In the genomic region with DNA sequence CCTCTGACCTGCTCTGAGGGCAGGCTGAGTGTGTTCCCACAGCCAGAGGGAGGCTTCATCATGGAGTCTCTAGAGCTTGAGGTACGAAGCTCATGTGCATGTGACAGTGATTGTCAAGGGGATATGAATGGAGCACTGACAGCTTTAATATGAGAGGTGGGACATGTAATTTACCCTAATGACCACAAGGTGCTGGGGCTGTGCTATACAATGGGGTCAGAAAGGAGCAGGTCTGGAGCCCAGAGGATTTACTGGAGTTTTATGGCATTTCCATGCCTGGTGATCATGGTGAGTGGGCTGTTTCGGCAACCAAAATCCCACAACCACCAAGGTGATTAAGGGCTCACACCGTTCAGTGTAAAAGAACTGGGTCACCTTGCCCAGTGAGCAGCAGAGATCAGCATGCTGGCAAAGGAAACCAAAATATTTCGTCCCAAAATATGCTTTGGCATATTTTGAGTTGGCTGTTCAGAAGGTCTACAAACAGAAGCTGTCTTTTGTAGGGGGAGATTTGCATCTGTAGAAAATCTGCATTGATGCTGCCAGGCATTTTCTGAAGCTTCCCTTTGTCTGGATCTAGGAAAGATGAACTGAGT, we compare ENCODE assay signal across 11 cellular contexts. TPM values are rescaled to one million over a fixed set of nuclear protein-coding genes. Genes with fewer than 3 reads are reported as not detected.
DNase-seq lines count a peak whose midpoint lies in the region; ATAC-seq and TF ChIP-seq lines count a peak whose summit lies in the region.
"Had no signal": no experiment of that assay in that cellular context is flagged by ENCODE, and none has a peak within 500 bp of the region (broad histone marks: within the 10 kb centered on the region; RNA-seq: fewer than 3 reads in every experiment).

No MANE protein-coding gene starts in this region.

- H3K4me3 ChIP-seq in HCT116 (replicated peaks in 1 of 2; ENCODE audit: low read depth in 1 of 2, low read length in 2 of 2), result no peak overlapping the region

- BruUV-seq in HCT116 (replicated peaks; lab: Mats Ljungman, UMichigan), result no TSS peak

- peak; percentile 40 for TF ChIP-seq CTCF in C4-2B (conservative IDR thresholded peaks at IDR 0.05)
- peak in 2 of 3 experiments; percentile 24 to 40; a peak in 2 of 6 replicates for TF ChIP-seq CTCF in HCT116 (IDR thresholded peaks at IDR 0.05 in 2 of 3, conservative IDR thresholded peaks at IDR 0.05 in 1 of 3; ENCODE audit: borderline replicate concordance in 1 of 3, insufficient read depth in 1 of 3, low read depth in 2 of 3, low read length in 2 of 3)
- TF ChIP-seq CTCF in RWPE1 (conservative IDR thresholded peaks at IDR 0.05; ENCODE audit: low read depth), result no peak
- peak; percentile 33 for TF ChIP-seq CTCF in foreskin keratinocyte (conservative IDR thresholded peaks at IDR 0.05)

- TF ChIP-seq RAD21 in HCT116 (IDR thresholded peaks at IDR 0.05; ENCODE audit: low read depth), result no peak

- H3K4me2 ChIP-seq in HCT116 (ENCODE audit: low read length), result no peak overlapping the region

- no peak overlapping the region for H3K4me3 Mint-ChIP-seq in naive thymus-derived CD8-positive, alpha-beta T cell
- H3K4me3 Mint-ChIP-seq: activated T-helper 1 cell treated with anti-CD3 and anti-CD28 coated beads, Interleukin-12 subunit alpha, Interleukin-12 subunit beta, Interleukin-2, Interleukin-4 antibody, amounts not matched to agents 30 ng/mL and 10 ng/mL and 1 ng/mL, durations not matched to agents 14 hours and 24 hours and 36 hours; T-helper 1 cell treated with Interleukin-12 subunit alpha and Interleukin-12 subunit beta and Interleukin-4 antibody, amounts not matched to agents 30 μg/mL and 1 μg/mL, for 36 hours had no signal

- no peaks in the 10 kb centered on the region for H3K9me2 ChIP-seq in HCT116 (ENCODE audit: insufficient read depth)

- POLR2A ChIA-PET in HCT116 (lab: Charles Lee) (no interaction called here), RWPE1 (lab: Yijun Ruan, JAX; ENCODE audit: low non-redundant PET) (no interaction called here)
- POLR2A ChIA-PET in naive thymus-derived CD8-positive, alpha-beta T cell (lab: Charles Lee), result no interaction called here

- no peak for TF ChIP-seq POLR2A in HCT116 (IDR thresholded peaks at IDR 0.05; ENCODE audit: borderline replicate concordance, extremely low read depth, insufficient read depth, insufficient read length)

- CTCF ChIA-PET in HCT116 (lab: Charles Lee), result interaction anchor here (0.8 kb wide), 1 partner anchor 27 kb away, joined by 3 read pairs; no protein-coding TSS in a partner anchor
- CTCF ChIA-PET in RWPE1 (lab: Yijun Ruan, JAX), result interaction anchor here (1.0 kb wide), 1 partner anchor 10 kb away, joined by 3 read pairs; no protein-coding TSS in a partner anchor

- H3K27me3 ChIP-seq in HCT116 (ENCODE audit: insufficient read depth, low read length), result peaks cover 13% of the 10 kb centered on the region
- H3K27me3 ChIP-seq in foreskin keratinocyte, result peaks cover 32% of the 10 kb centered on the region

- H3K9ac ChIP-seq in HCT116 (ENCODE audit: low read length), result no peak overlapping the region

- H3K27ac ChIP-seq in C4-2B (no peak overlapping the region), HCT116 (ENCODE audit: low read depth, low read length) (no peak overlapping the region), RWPE1 (no peak overlapping the region), foreskin keratinocyte (no peak overlapping the region)

- no peaks in the 10 kb centered on the region; a peak in 1 of 4 replicates for H3K9me3 ChIP-seq in HCT116 (ENCODE audit: control insufficient read depth in 1 of 2, insufficient read depth in 1 of 2, low read depth in 1 of 2, low read length in 2 of 2)

- H3K36me3 Mint-ChIP-seq in naive thymus-derived CD8-positive, alpha-beta T cell, result peaks cover 0 to 4% (median 0%) of the 10 kb centered on the region in 3 donors

- DNase-seq in HCT116 (ENCODE audit: low read depth, low spot score), result no peak
- peak; percentile 14 for DNase-seq in RWPE1 (ENCODE audit: low spot score)
- DNase-seq in foreskin keratinocyte, result no peak
- DNase-seq in DMS79 treated with DMSO at 0.1 percent for 48 hours (lab: John Stamatoyannopoulos, UW), result no peak
- DNase-seq in naive thymus-derived CD8-positive, alpha-beta T cell, result no peak
- DNase-seq: activated CD4-positive, alpha-beta T cell treated with anti-CD3 and anti-CD28 coated beads for 4 hours had no signal

- no peaks in the 10 kb centered on the region for H3K79me2 ChIP-seq in HCT116 (ENCODE audit: insufficient read depth, low read length)

- no peaks in the 10 kb centered on the region for H3K4me1 ChIP-seq in HCT116 (ENCODE audit: control insufficient read depth in 1 of 2, insufficient read depth in 2 of 2, low read length in 2 of 2)
- no peaks in the 10 kb centered on the region for H3K4me1 ChIP-seq in foreskin keratinocyte

- RAD21 ChIA-PET in HCT116 (lab: Charles Lee; ENCODE audit: low non-redundant PET in 1 of 2, low total read pairs in 2 of 2, uncharacterized antibody in 2 of 2, unreplicated experiment in 2 of 2), result no interaction called here

- intact Hi-C loops in HCT116 (cut with micrococcal nuclease), result no loop called here

- H3K27me3 Mint-ChIP-seq in naive thymus-derived CD8-positive, alpha-beta T cell, result peaks cover 5 to 62% (median 29%) of the 10 kb centered on the region in 5 donors

- H2AFZ ChIP-seq in HCT116 (ENCODE audit: low read depth, low read length, poor library complexity, severe bottlenecking), result no peak overlapping the region

- H3K9me3 Mint-ChIP-seq in naive thymus-derived CD8-positive, alpha-beta T cell, result peaks cover 0 to 5% (median 0%) of the 10 kb centered on the region in 9 donors
- H3K9me3 Mint-ChIP-seq: activated T-helper 1 cell treated with anti-CD3 and anti-CD28 coated beads, Interleukin-12 subunit alpha, Interleukin-12 subunit beta, Interleukin-2, Interleukin-4 antibody, amounts not matched to agents 30 ng/mL and 10 ng/mL and 1 ng/mL, durations not matched to agents 14 hours and 24 hours and 36 hours; T-helper 1 cell treated with Interleukin-12 subunit alpha and Interleukin-12 subunit beta and Interleukin-4 antibody, amounts not matched to agents 30 μg/mL and 1 μg/mL, for 36 hours had no signal

- peak; percentile 66 for ATAC-seq in HCT116
- ATAC-seq in foreskin keratinocyte, result peak; percentile 17
- ATAC-seq in GM18520 (IDR thresholded peaks at IDR 0.05; ENCODE audit: unreplicated experiment), result no peak
- ATAC-seq in activated CD4-positive, CD25-positive, alpha-beta regulatory T cell treated with anti-CD3 and anti-CD28 coated beads, Interleukin-2, amount 50 U/mL, for 24 hours, result no peak
- no peak for ATAC-seq in naive thymus-derived CD8-positive, alpha-beta T cell

- no peaks in the 10 kb centered on the region for H3K4me1 Mint-ChIP-seq in naive thymus-derived CD8-positive, alpha-beta T cell

- no peak overlapping the region for H3K27ac Mint-ChIP-seq in naive thymus-derived CD8-positive, alpha-beta T cell
- H3K27ac Mint-ChIP-seq: activated T-helper 1 cell treated with anti-CD3 and anti-CD28 coated beads, Interleukin-12 subunit alpha, Interleukin-12 subunit beta, Interleukin-2, Interleukin-4 antibody, amounts not matched to agents 30 ng/mL and 10 ng/mL and 1 ng/mL, durations not matched to agents 14 hours and 24 hours and 36 hours; T-helper 1 cell treated with Interleukin-12 subunit alpha and Interleukin-12 subunit beta and Interleukin-4 antibody, amounts not matched to agents 30 μg/mL and 1 μg/mL, for 36 hours had no signal

- H3K36me3 ChIP-seq in HCT116 (ENCODE audit: control insufficient read depth in 1 of 2, insufficient read depth in 2 of 2, low read length in 2 of 2), result no peaks in the 10 kb centered on the region

- no peaks in the 10 kb centered on the region for H4K20me1 ChIP-seq in HCT116 (ENCODE audit: insufficient read depth)

TF ChIP-seq in HCT116, 20 proteins besides CTCF, POLR2A, EP300 and RAD21:
- no peak for TF ChIP-seq EZH2 (IDR thresholded peaks at IDR 0.05)
- TF ChIP-seq POLR2AphosphoS5 (IDR thresholded peaks at IDR 0.05; ENCODE audit: low read depth, low read length), result no peak
- TF ChIP-seq, protein P1, sequence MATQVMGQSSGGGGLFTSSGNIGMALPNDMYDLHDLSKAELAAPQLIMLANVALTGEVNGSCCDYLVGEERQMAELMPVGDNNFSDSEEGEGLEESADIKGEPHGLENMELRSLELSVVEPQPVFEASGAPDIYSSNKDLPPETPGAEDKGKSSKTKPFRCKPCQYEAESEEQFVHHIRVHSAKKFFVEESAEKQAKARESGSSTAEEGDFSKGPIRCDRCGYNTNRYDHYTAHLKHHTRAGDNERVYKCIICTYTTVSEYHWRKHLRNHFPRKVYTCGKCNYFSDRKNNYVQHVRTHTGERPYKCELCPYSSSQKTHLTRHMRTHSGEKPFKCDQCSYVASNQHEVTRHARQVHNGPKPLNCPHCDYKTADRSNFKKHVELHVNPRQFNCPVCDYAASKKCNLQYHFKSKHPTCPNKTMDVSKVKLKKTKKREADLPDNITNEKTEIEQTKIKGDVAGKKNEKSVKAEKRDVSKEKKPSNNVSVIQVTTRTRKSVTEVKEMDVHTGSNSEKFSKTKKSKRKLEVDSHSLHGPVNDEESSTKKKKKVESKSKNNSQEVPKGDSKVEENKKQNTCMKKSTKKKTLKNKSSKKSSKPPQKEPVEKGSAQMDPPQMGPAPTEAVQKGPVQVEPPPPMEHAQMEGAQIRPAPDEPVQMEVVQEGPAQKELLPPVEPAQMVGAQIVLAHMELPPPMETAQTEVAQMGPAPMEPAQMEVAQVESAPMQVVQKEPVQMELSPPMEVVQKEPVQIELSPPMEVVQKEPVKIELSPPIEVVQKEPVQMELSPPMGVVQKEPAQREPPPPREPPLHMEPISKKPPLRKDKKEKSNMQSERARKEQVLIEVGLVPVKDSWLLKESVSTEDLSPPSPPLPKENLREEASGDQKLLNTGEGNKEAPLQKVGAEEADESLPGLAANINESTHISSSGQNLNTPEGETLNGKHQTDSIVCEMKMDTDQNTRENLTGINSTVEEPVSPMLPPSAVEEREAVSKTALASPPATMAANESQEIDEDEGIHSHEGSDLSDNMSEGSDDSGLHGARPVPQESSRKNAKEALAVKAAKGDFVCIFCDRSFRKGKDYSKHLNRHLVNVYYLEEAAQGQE (IDR thresholded peaks at IDR 0.05; ENCODE audit: low read depth), result no peak
- no peak for TF ChIP-seq JUND (IDR thresholded peaks at IDR 0.05)
- no peak for TF ChIP-seq CBX3 (IDR thresholded peaks at IDR 0.05; ENCODE audit: low read depth)
- TF ChIP-seq TCF7L2 (IDR thresholded peaks at IDR 0.05; ENCODE audit: borderline replicate concordance, extremely low read depth, insufficient read depth, insufficient read length), result no peak
- no peak for TF ChIP-seq ELF1 (IDR thresholded peaks at IDR 0.05; ENCODE audit: borderline replicate concordance, low read depth)

RNA-seq across cellular contexts. Expression of gene RASGRF1, which starts 40.1 kb away (rescaled TPM):
- total RNA-seq in HCT116 (2021; ENCODE audit: unreplicated experiment) (2.4 TPM), foreskin keratinocyte (0.24 and 0.53 TPM in 2 replicates)
- 1.1 and 2.7 TPM in 2 replicates for polyA plus RNA-seq in HCT116 (2012)
- polyA plus RNA-seq in foreskin keratinocyte, result 0.16 and 0.56 TPM in 2 replicates
- total RNA-seq in naive thymus-derived CD8-positive, alpha-beta T cell, result under 1 TPM in 1 of 2 experiments, not detected in 1; 0.14 TPM
- not detected for polyA plus RNA-seq in naive thymus-derived CD8-positive, alpha-beta T cell
- total RNA-seq: activated T-helper 1 cell treated with anti-CD3 and anti-CD28 coated beads, Interleukin-12 subunit alpha, Interleukin-12 subunit beta, Interleukin-2, Interleukin-4 antibody, amounts not matched to agents 30 ng/mL and 10 ng/mL and 1 ng/mL, durations not matched to agents 14 hours and 24 hours and 36 hours had no signal

Comparison
In these comparisons a context has a peak if more than half of its experiments do, and no peak if none do; other contexts are left out.
1. ATAC-seq: peak in HCT116 (single experiment) and foreskin keratinocyte (single experiment); none in GM18520 (single experiment), activated CD4-positive, CD25-positive, alpha-beta regulatory T cell treated with anti-CD3 and anti-CD28 coated beads, Interleukin-2, amount 50 U/mL, for 24 hours (0 of 2) and naive thymus-derived CD8-positive, alpha-beta T cell (0 of 2).